8 cellular contexts compared by ENCODE assay signal in genomic region chr1:109619655-109620395, GRCh38.
DNase-seq lines count a peak whose midpoint lies in the region; ATAC-seq lines count a peak whose summit lies in the region.

Gene AMPD2, plus strand, starts transcription at chr1:109619837. Its CDS starts 1,339 bp downstream, at chr1:109621176.

- DNase-seq in NCI-H2029 (lab: John Stamatoyannopoulos, UW), result peak; percentile 32
- DNase-seq in NCI-H2029 treated with DMSO at 0.1 percent for 48 hours (lab: John Stamatoyannopoulos, UW), result no peak
- peak; percentile 62 for DNase-seq in NCI-H2196 (lab: John Stamatoyannopoulos, UW; ENCODE audit: unreplicated experiment)
- peak; percentile 54 to 64 for DNase-seq in activated CD4-positive, alpha-beta T cell treated with anti-CD3 and anti-CD28 coated beads for 24 hours (ENCODE audit: low read depth in 2 of 2)
- DNase-seq in left kidney (ENCODE audit: low read depth, low spot score), result peak; percentile 84
- DNase-seq in stimulated activated CD4-positive, alpha-beta T cell treated with anti-CD3 and anti-CD28 coated beads, Interleukin-2, amount 100 ng/mL, for 48 hours, result peak; percentile 68 to 76

- peak; percentile 43 for ATAC-seq in HG02840 (IDR thresholded peaks at IDR 0.05; ENCODE audit: low FRiP score, unreplicated experiment)

- peak within 1 kb of the TSS; percentile 76 for H3K27ac ChIP-seq in cingulate gyrus (ENCODE audit: low read depth, low read length)
